Comparison of ENCODE assay signal across 8 cellular contexts in the genomic region with DNA sequence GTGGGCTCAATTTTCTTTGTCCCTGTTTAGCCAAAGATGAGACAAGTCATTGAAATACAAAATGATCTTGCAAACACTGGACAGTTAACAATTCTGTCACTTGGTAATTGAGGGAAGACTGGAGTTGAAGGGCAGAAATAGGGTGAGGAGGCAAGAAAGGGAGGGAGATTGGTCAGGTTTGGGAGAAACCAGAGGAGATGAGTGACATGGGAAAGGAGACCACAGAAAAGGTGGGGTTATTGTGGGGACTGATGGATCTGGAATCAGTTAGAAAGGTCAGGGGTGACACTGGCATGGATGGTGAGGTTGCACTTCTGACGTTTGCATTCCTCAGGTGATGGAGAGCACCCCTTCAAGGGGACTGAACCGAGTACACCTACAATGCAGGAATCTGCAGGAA. TPM values are rescaled to one million over a fixed set of nuclear protein-coding genes. Genes with fewer than 3 reads are reported as not detected.
A peak's percentile ranks its signal among the peaks of the same experiment; 100 is the strongest.
DNase-seq lines count a peak whose midpoint lies in the region; ATAC-seq, FAIRE-seq and TF ChIP-seq lines count a peak whose summit lies in the region.

No MANE protein-coding gene starts in this region.

- TF ChIP-seq RAD21 in SK-N-SH (IDR thresholded peaks at IDR 0.05; ENCODE audit: low read length), result no peak

- peak overlapping the region; percentile 92 for H3K27ac Mint-ChIP-seq in activated naive CD8-positive, alpha-beta T cell

- CTCF ChIA-PET in SK-N-SH (lab: Yijun Ruan, JAX), result interaction anchor here (1.4 to 2.4 kb wide), 2 partner anchors 171 to 179 kb away, joined by 5 to 8 read pairs; no protein-coding TSS in a partner anchor

- no peak for FAIRE-seq in keratinocyte (lab: Jason Lieb, UNC)

- ATAC-seq in SK-N-SH treated with all-trans-retinoic acid at 6 μM for 48 hours, result no peak
- no peak for ATAC-seq in HG02840 (IDR thresholded peaks at IDR 0.05; ENCODE audit: low FRiP score, unreplicated experiment)
- no peak for ATAC-seq in HG02642 (IDR thresholded peaks at IDR 0.05; ENCODE audit: poor library complexity, unreplicated experiment)

- no peaks in the 10 kb centered on the region for H3K9me1 ChIP-seq in keratinocyte (ENCODE audit: control insufficient read depth, extremely low read depth, insufficient read depth, low read length)

- 0 out of 2 replicates have a peak overlapping the region, but pooled peaks have one; percentile 92 for H2AFZ ChIP-seq in SK-N-SH (ENCODE audit: low read depth)
- no peak overlapping the region for H2AFZ ChIP-seq in keratinocyte (ENCODE audit: control insufficient read depth, low read length)

- peak overlapping the region; percentile 100 for H3K4me3 Mint-ChIP-seq in activated naive CD8-positive, alpha-beta T cell

- H3K27me3 Mint-ChIP-seq in activated naive CD8-positive, alpha-beta T cell, result no peaks in the 10 kb centered on the region

- dilution Hi-C loops in keratinocyte (cut with MboI; ENCODE audit: extremely low pct_ligation_motif_present, low sequenced_read_pairs), result no loop called here

- H3K36me3 Mint-ChIP-seq in activated naive CD8-positive, alpha-beta T cell, result peaks cover 6% of the 10 kb centered on the region

- H3K9ac ChIP-seq in SK-N-SH (peak overlapping the region; percentile 95), keratinocyte (ENCODE audit: control insufficient read depth, extremely low read depth, insufficient read depth, low read length) (peak overlapping the region; percentile 94), stomach smooth muscle (ENCODE audit: low read length in 2 of 2) (peak overlapping the region; percentile 85 to 93)

- no peaks in the 10 kb centered on the region for H3K9me3 Mint-ChIP-seq in activated naive CD8-positive, alpha-beta T cell (ENCODE audit: low read depth)

- H3K36me3 ChIP-seq in SK-N-SH (replicated peaks in 1 of 2; ENCODE audit: control insufficient read depth in 1 of 2, insufficient read depth in 2 of 2, low read length in 1 of 2), result peaks cover 26 to 33% of the 10 kb centered on the region in 2 experiments
- H3K36me3 ChIP-seq in keratinocyte (ENCODE audit: control insufficient read depth in 2 of 2, extremely low read depth in 1 of 2, insufficient read depth in 2 of 2, low read length in 2 of 2), result peaks cover 16 to 23% of the 10 kb centered on the region in 2 experiments
- H3K36me3 ChIP-seq in stomach smooth muscle (ENCODE audit: control insufficient read depth in 2 of 2, insufficient read depth in 2 of 2, low read length in 2 of 2), result peaks cover 13 to 25% of the 10 kb centered on the region in 2 donors

- peaks cover 33% of the 10 kb centered on the region for H3K4me1 Mint-ChIP-seq in activated naive CD8-positive, alpha-beta T cell (ENCODE audit: low read depth)

- 30% methylated on average over 2 of the region's 2 CpGs for WGBS in SK-N-SH (ENCODE audit: low lambda C conversion rate)

- DNase-seq in SK-N-SH, result no peak
- DNase-seq in keratinocyte (ENCODE audit: low read depth, low spot score), result no peak
- DNase-seq in SIG-M5 treated with dmso at 0.1 percent for 504 hours (lab: John Stamatoyannopoulos, UW; ENCODE audit: unreplicated experiment), result no peak

- no peak for TF ChIP-seq EP300 in SK-N-SH (IDR thresholded peaks at IDR 0.05; ENCODE audit: borderline replicate concordance in 1 of 2, low read depth in 1 of 2, low read length in 1 of 2)

- H3K79me2 ChIP-seq in SK-N-SH (ENCODE audit: insufficient read depth) (peaks cover 17% of the 10 kb centered on the region), keratinocyte (ENCODE audit: control insufficient read depth, insufficient read depth, low read length) (peaks cover 13% of the 10 kb centered on the region)

- no peaks in the 10 kb centered on the region for H3K9me3 ChIP-seq in SK-N-SH
- H3K9me3 ChIP-seq in keratinocyte (ENCODE audit: control insufficient read depth, low read depth, low read length), result no peaks in the 10 kb centered on the region
- no peaks in the 10 kb centered on the region for H3K9me3 ChIP-seq in stomach smooth muscle (ENCODE audit: control insufficient read depth in 2 of 2, low read length in 2 of 2)

- peaks cover 6 to 11% of the 10 kb centered on the region in 2 experiments; a peak in 3 of 4 replicates for H3K4me1 ChIP-seq in SK-N-SH (ENCODE audit: control insufficient read depth in 1 of 2, insufficient read depth in 2 of 2, low read depth in 1 of 2, low read length in 1 of 2)
- peaks cover 16% of the 10 kb centered on the region for H3K4me1 ChIP-seq in keratinocyte (ENCODE audit: control insufficient read depth, extremely low read depth, insufficient read depth, low read length)
- peaks cover 18% of the 10 kb centered on the region for H3K4me1 ChIP-seq in stomach smooth muscle (ENCODE audit: control insufficient read depth, insufficient read depth, low read length)

- H3K27ac ChIP-seq in SK-N-SH (ENCODE audit: low read depth in 2 of 2, low read length in 1 of 2) (no peak overlapping the region), keratinocyte (ENCODE audit: control insufficient read depth, insufficient read depth, low read length) (peak overlapping the region; percentile 76), stomach smooth muscle (ENCODE audit: low read length) (no peak overlapping the region)

- no peaks in the 10 kb centered on the region for H3K9me2 ChIP-seq in SK-N-SH

- no peaks in the 10 kb centered on the region for H3K27me3 ChIP-seq in SK-N-SH (ENCODE audit: insufficient read depth)
- H3K27me3 ChIP-seq in keratinocyte (ENCODE audit: control insufficient read depth, extremely low read depth, insufficient read depth, low read length), result no peaks in the 10 kb centered on the region
- no peaks in the 10 kb centered on the region for H3K27me3 ChIP-seq in stomach smooth muscle (ENCODE audit: control insufficient read depth in 1 of 2, insufficient read depth in 2 of 2, low read length in 2 of 2)

- no peak for TF ChIP-seq CTCF in SK-N-SH (IDR thresholded peaks at IDR 0.05)
- no peak for TF ChIP-seq CTCF in keratinocyte (optimal IDR thresholded peaks at IDR 0.05 in 1 of 3, IDR thresholded peaks at IDR 0.05 in 1 of 3, conservative IDR thresholded peaks at IDR 0.05 in 1 of 3; ENCODE audit: extremely low read depth in 1 of 3, insufficient read depth in 2 of 3, low read length in 3 of 3)

- peak overlapping the region; percentile 87 to 98 for H3K4me3 ChIP-seq in SK-N-SH (ENCODE audit: low read depth in 2 of 2, low read length in 1 of 2)
- peak overlapping the region; percentile 62 to 99 (median 99) for H3K4me3 ChIP-seq in keratinocyte (ENCODE audit: control insufficient read depth in 2 of 3, extremely low read depth in 1 of 3, insufficient read depth in 2 of 3, low read depth in 1 of 3, low read length in 3 of 3)
- H3K4me3 ChIP-seq in stomach smooth muscle (ENCODE audit: low read length in 2 of 2), result peak overlapping the region; percentile 82 to 99

- peaks cover 17% of the 10 kb centered on the region for H3F3A ChIP-seq in SK-N-SH (replicated peaks; ENCODE audit: insufficient read depth)

- H3K4me2 ChIP-seq in SK-N-SH, result peak overlapping the region; percentile 91
- peak overlapping the region; percentile 96 for H3K4me2 ChIP-seq in keratinocyte (ENCODE audit: control insufficient read depth, extremely low read depth, insufficient read depth, low read depth, low read length)

- H4K20me1 ChIP-seq in SK-N-SH (ENCODE audit: insufficient read depth), result no peaks in the 10 kb centered on the region
- H4K20me1 ChIP-seq in keratinocyte (ENCODE audit: control insufficient read depth, extremely low read depth, insufficient read depth, low read length), result no peaks in the 10 kb centered on the region

- POLR2A ChIA-PET in SK-N-SH (lab: Yijun Ruan, JAX), result interaction anchor here (1.4 kb wide), 1 partner anchor 13 kb away, joined by 3 read pairs; no protein-coding TSS in a partner anchor

RNA-seq across cellular contexts. Expression of a gene that starts 0.7 kb away (rescaled TPM):
- polyA plus RNA-seq in SK-N-SH (2012; rRNA removed), result 30.7 and 34.9 TPM in 2 replicates
- 17.5 and 22.3 TPM in 2 replicates for polyA plus RNA-seq in SK-N-SH (2012; cell fraction: cytosol; rRNA removed)
- polyA plus RNA-seq in SK-N-SH (2012; cell fraction: nucleus; rRNA removed), result 116 and 138 TPM in 2 replicates
- 34.2 to 44.0 TPM (median 38.7 TPM) in 3 replicates for polyA plus RNA-seq in keratinocyte
- 7.2 TPM for polyA plus RNA-seq in keratinocyte (2011; ENCODE audit: low read depth)
- polyA plus RNA-seq in keratinocyte (2011; cell fraction: cytosol; rRNA removed), result 24.4 and 25.0 TPM in 2 replicates
- polyA plus RNA-seq in keratinocyte (2011; cell fraction: nucleus; rRNA removed), result 68.9 and 72.9 TPM in 2 replicates
- 21.9 and 32.3 TPM in 2 replicates for polyA plus RNA-seq in keratinocyte (2012; ENCODE audit: low replicate concordance)
- polyA minus RNA-seq in keratinocyte, result 18.1 to 28.5 TPM (median 19.3 TPM) in 3 replicates
- polyA minus RNA-seq in keratinocyte (2011; cell fraction: cytosol; rRNA and poly(A)+ RNA removed), result 21.5 TPM
- 22.3 and 29.5 TPM in 2 replicates for polyA minus RNA-seq in keratinocyte (2011; cell fraction: nucleus; rRNA and poly(A)+ RNA removed)

RNA-seq across cellular contexts. Expression of a gene that starts 5.3 kb away (rescaled TPM):
- 31.2 TPM in 2 replicates for polyA plus RNA-seq in SK-N-SH (2012; rRNA removed)
- 10.5 and 13.7 TPM in 2 replicates for polyA plus RNA-seq in SK-N-SH (2012; cell fraction: cytosol; rRNA removed)
- polyA plus RNA-seq in SK-N-SH (2012; cell fraction: nucleus; rRNA removed), result 139 and 142 TPM in 2 replicates
- 12.8 to 14.3 TPM (median 13.8 TPM) in 3 replicates for polyA plus RNA-seq in keratinocyte
- polyA plus RNA-seq in keratinocyte (2011; ENCODE audit: low read depth), result 5.3 TPM
- 5.0 and 7.4 TPM in 2 replicates for polyA plus RNA-seq in keratinocyte (2011; cell fraction: cytosol; rRNA removed)
- 32.6 and 37.0 TPM in 2 replicates for polyA plus RNA-seq in keratinocyte (2011; cell fraction: nucleus; rRNA removed)
- polyA plus RNA-seq in keratinocyte (2012; ENCODE audit: low replicate concordance), result 15.4 and 19.5 TPM in 2 replicates
- polyA minus RNA-seq in keratinocyte, result 17.2 to 22.0 TPM (median 20.2 TPM) in 3 replicates
- polyA minus RNA-seq in keratinocyte (2011; cell fraction: cytosol; rRNA and poly(A)+ RNA removed), result 17.5 TPM
- 18.7 and 24.1 TPM in 2 replicates for polyA minus RNA-seq in keratinocyte (2011; cell fraction: nucleus; rRNA and poly(A)+ RNA removed)

RNA-seq across cellular contexts. Expression of a gene that starts 23.3 kb away (rescaled TPM):
- polyA plus RNA-seq in SK-N-SH (2012; rRNA removed) (not detected in 2 replicates), keratinocyte (not detected in 3 replicates)
- polyA plus RNA-seq in SK-N-SH (2012; cell fraction: cytosol; rRNA removed), result not detected in 2 replicates
- 0.09 TPM in 1 of 2 replicates, not detected in the other for polyA plus RNA-seq in SK-N-SH (2012; cell fraction: nucleus; rRNA removed)
- not detected for polyA plus RNA-seq in keratinocyte (2011; ENCODE audit: low read depth)
- polyA plus RNA-seq in keratinocyte (2011; cell fraction: cytosol; rRNA removed), result not detected in 2 replicates
- polyA plus RNA-seq in keratinocyte (2011; cell fraction: nucleus; rRNA removed), result not detected in 2 replicates
- polyA plus RNA-seq in keratinocyte (2012; ENCODE audit: low replicate concordance), result 0.54 TPM in 1 of 2 replicates, not detected in the other
- 0.43 TPM in 1 of 3 replicates, not detected in the others for polyA minus RNA-seq in keratinocyte
- polyA minus RNA-seq in keratinocyte (2011; cell fraction: cytosol; rRNA and poly(A)+ RNA removed), result not detected
- not detected in 2 replicates for polyA minus RNA-seq in keratinocyte (2011; cell fraction: nucleus; rRNA and poly(A)+ RNA removed)

RNA-seq across cellular contexts. Expression of a gene that starts 24.4 kb away (rescaled TPM):
- polyA plus RNA-seq in SK-N-SH (2012; rRNA removed) (40.2 and 52.8 TPM in 2 replicates), keratinocyte (104 to 178 TPM (median 152 TPM) in 3 replicates)
- polyA plus RNA-seq in SK-N-SH (2012; cell fraction: cytosol; rRNA removed), result 32.1 and 42.6 TPM in 2 replicates
- polyA plus RNA-seq in SK-N-SH (2012; cell fraction: nucleus; rRNA removed), result 82.7 and 101 TPM in 2 replicates
- 28.2 TPM for polyA plus RNA-seq in keratinocyte (2011; ENCODE audit: low read depth)
- 52.6 and 78.8 TPM in 2 replicates for polyA plus RNA-seq in keratinocyte (2011; cell fraction: cytosol; rRNA removed)
- polyA plus RNA-seq in keratinocyte (2011; cell fraction: nucleus; rRNA removed), result 361 and 438 TPM in 2 replicates
- 113 and 227 TPM in 2 replicates for polyA plus RNA-seq in keratinocyte (2012; ENCODE audit: low replicate concordance)
- 175 to 367 TPM (median 287 TPM) in 3 replicates for polyA minus RNA-seq in keratinocyte
- 399 TPM for polyA minus RNA-seq in keratinocyte (2011; cell fraction: cytosol; rRNA and poly(A)+ RNA removed)
- 550 and 554 TPM in 2 replicates for polyA minus RNA-seq in keratinocyte (2011; cell fraction: nucleus; rRNA and poly(A)+ RNA removed)

RNA-seq across cellular contexts. Expression of a gene that starts 32.1 kb away (rescaled TPM):
- not detected in 2 replicates for polyA plus RNA-seq in SK-N-SH (2012; rRNA removed)
- 0.01 TPM in 2 replicates for polyA plus RNA-seq in SK-N-SH (2012; cell fraction: cytosol; rRNA removed)
- not detected in 2 replicates for polyA plus RNA-seq in SK-N-SH (2012; cell fraction: nucleus; rRNA removed)
- 0.05 TPM in 1 of 3 replicates, not detected in the others for polyA plus RNA-seq in keratinocyte
- polyA plus RNA-seq in keratinocyte (2011; ENCODE audit: low read depth), result 0.71 TPM
- polyA plus RNA-seq in keratinocyte (2011; cell fraction: cytosol; rRNA removed), result 0.03 and 0.04 TPM in 2 replicates
- polyA plus RNA-seq in keratinocyte (2011; cell fraction: nucleus; rRNA removed), result 0.06 and 0.11 TPM in 2 replicates
- polyA plus RNA-seq in keratinocyte (2012; ENCODE audit: low replicate concordance), result 0.58 TPM in 1 of 2 replicates, not detected in the other
- not detected in 3 replicates for polyA minus RNA-seq in keratinocyte
- not detected for polyA minus RNA-seq in keratinocyte (2011; cell fraction: cytosol; rRNA and poly(A)+ RNA removed)
- not detected in 2 replicates for polyA minus RNA-seq in keratinocyte (2011; cell fraction: nucleus; rRNA and poly(A)+ RNA removed)
